8 cellular contexts compared by ENCODE assay signal in the genomic region with DNA sequence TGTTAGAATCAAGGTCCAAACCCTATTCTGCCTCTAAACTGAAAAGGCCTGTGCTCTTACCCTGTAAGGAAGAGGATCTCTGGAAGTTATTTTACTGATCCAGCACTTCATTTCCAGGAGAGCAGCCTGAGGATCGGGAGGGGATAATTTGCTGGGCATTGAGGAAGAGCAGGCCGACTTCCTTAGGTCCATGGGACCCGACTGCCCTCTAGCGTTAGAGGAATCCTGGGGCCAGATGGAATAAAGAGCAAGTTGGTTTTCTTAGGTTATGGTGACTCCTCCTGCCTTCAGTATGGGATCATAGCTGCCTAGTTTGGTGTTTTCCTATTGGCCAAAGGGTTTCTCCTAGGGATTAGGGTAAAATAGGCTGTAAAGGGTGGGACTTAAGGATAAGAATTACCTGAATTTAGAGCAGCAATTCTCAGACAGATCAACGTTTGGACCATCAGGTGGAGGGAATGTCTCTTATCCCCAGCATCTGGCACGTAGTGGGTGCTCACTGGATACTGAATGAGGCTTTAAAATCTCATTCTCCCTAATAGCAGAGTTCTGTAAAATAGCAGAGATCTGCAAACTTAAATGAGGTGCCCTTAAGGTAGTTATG. TPM values are rescaled to one million over a fixed set of nuclear protein-coding genes. Genes with fewer than 3 reads are reported as not detected.
DNase-seq lines count a peak whose midpoint lies in the region; ATAC-seq and TF ChIP-seq lines count a peak whose summit lies in the region.

No MANE protein-coding gene starts in this region.

- H3K27me3 ChIP-seq in foreskin keratinocyte (peaks cover 7% of the 10 kb centered on the region), tibial artery (no peaks in the 10 kb centered on the region)

- H3K36me3 Mint-ChIP-seq in neural crest cell (ENCODE audit: low read depth): no peaks in the 10 kb centered on the region

- intact Hi-C loops in tibial artery (cut with DNase I; ENCODE audit: low total_unique reads): loop anchor here (1.0 to 10.0 kb wide), 3 partner anchors 171 to 316 kb away; no protein-coding TSS in a partner anchor

- no peak overlapping the region for H3K4me3 ChIP-seq in tibial artery

- H3K4me3 Mint-ChIP-seq in neural crest cell: no peak overlapping the region

- H3K27ac Mint-ChIP-seq in neural crest cell (ENCODE audit: unreplicated experiment): no peak overlapping the region

- H3K36me3 ChIP-seq in tibial artery: peaks cover 0 to 4% (median 0%) of the 10 kb centered on the region in 3 donors

- peak; percentile 96 for ATAC-seq in foreskin keratinocyte

- no peaks in the 10 kb centered on the region for H3K9me3 ChIP-seq in tibial artery

- H3K27ac ChIP-seq in foreskin keratinocyte (no peak overlapping the region), tibial artery (peak overlapping the region; percentile 60 to 86)

- H3K4me1 ChIP-seq in foreskin keratinocyte: no peaks in the 10 kb centered on the region
- H3K4me1 ChIP-seq in tibial artery: peaks cover 0 to 51% (median 20%) of the 10 kb centered on the region in 4 donors

- H3K4me1 Mint-ChIP-seq in neural crest cell: peaks cover 10% of the 10 kb centered on the region

- peaks cover 7% of the 10 kb centered on the region for H3K9me3 Mint-ChIP-seq in neural crest cell

- no peaks in the 10 kb centered on the region for H3K27me3 Mint-ChIP-seq in neural crest cell (ENCODE audit: low read depth)

- peak; percentile 61 for DNase-seq in NCI-H1436 (lab: John Stamatoyannopoulos, UW)
- no peak for DNase-seq in NCI-H1436 treated with DMSO at 0.1 percent for 48 hours (lab: John Stamatoyannopoulos, UW)
- DNase-seq in Kasumi-1 (lab: John Stamatoyannopoulos, UW): peak; percentile 92 to 93
- DNase-seq in OCI-M2 (lab: John Stamatoyannopoulos, UW; ENCODE audit: unreplicated experiment): peak; percentile 66
- peak; percentile 2 for DNase-seq in activated T-helper 1 cell treated with Interleukin-2 at 50 U/mL for 16 hours (ENCODE audit: low read depth)
- DNase-seq in foreskin keratinocyte: peak; percentile 47 to 80
- DNase-seq in neural crest cell (ENCODE audit: low read depth, low spot score): peak; percentile 81
- DNase-seq in tibial artery: peak; percentile 86 to 91

- peak; percentile 98 for TF ChIP-seq CTCF in foreskin keratinocyte (conservative IDR thresholded peaks at IDR 0.05)
- TF ChIP-seq CTCF in neural crest cell (conservative IDR thresholded peaks at IDR 0.05): peak; percentile 97
- TF ChIP-seq CTCF in tibial artery (IDR thresholded peaks at IDR 0.05): peak; percentile 93

RNA-seq across cellular contexts. Expression of a gene that starts 40.0 kb away (rescaled TPM):
- total RNA-seq in foreskin keratinocyte (0.71 and 0.74 TPM in 2 replicates), neural crest cell (15.3 and 15.8 TPM in 2 replicates)
- polyA plus RNA-seq in foreskin keratinocyte: 0.17 and 0.22 TPM in 2 replicates

RNA-seq across cellular contexts. Expression of a gene that starts 55.3 kb away (rescaled TPM):
- total RNA-seq in foreskin keratinocyte: 59.5 and 61.0 TPM in 2 replicates
- 24.9 and 29.9 TPM in 2 replicates for polyA plus RNA-seq in foreskin keratinocyte
- total RNA-seq in neural crest cell: 172 and 182 TPM in 2 replicates
